In the genomic region with DNA sequence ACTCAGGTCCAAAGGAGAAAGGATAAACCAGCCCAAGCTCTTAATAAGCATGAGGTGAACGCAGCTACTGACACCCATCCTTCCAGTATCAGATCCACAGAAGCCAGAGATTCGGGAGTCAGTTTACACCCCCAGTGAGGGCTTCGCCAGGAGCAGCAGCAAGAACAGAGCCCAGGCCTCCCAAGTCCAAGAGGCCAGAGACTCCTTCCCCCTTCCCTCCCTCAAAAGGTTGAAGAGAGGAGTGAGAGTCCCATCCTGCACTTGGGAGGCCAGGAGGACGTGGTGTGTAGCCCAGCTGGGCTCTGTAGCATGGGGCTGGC, we compare ENCODE assay signal across 1 cellular context.
TF ChIP-seq lines count a peak whose summit lies in the region.

No MANE protein-coding gene starts in this region.

TF ChIP-seq in HCT116, 20 proteins besides CTCF, POLR2A, EP300 and RAD21 (continued from another document):
- no peak for TF ChIP-seq EZH2 (IDR thresholded peaks at IDR 0.05)
- no peak for TF ChIP-seq SIN3A (IDR thresholded peaks at IDR 0.05; ENCODE audit: low read depth)
- TF ChIP-seq, protein P1, sequence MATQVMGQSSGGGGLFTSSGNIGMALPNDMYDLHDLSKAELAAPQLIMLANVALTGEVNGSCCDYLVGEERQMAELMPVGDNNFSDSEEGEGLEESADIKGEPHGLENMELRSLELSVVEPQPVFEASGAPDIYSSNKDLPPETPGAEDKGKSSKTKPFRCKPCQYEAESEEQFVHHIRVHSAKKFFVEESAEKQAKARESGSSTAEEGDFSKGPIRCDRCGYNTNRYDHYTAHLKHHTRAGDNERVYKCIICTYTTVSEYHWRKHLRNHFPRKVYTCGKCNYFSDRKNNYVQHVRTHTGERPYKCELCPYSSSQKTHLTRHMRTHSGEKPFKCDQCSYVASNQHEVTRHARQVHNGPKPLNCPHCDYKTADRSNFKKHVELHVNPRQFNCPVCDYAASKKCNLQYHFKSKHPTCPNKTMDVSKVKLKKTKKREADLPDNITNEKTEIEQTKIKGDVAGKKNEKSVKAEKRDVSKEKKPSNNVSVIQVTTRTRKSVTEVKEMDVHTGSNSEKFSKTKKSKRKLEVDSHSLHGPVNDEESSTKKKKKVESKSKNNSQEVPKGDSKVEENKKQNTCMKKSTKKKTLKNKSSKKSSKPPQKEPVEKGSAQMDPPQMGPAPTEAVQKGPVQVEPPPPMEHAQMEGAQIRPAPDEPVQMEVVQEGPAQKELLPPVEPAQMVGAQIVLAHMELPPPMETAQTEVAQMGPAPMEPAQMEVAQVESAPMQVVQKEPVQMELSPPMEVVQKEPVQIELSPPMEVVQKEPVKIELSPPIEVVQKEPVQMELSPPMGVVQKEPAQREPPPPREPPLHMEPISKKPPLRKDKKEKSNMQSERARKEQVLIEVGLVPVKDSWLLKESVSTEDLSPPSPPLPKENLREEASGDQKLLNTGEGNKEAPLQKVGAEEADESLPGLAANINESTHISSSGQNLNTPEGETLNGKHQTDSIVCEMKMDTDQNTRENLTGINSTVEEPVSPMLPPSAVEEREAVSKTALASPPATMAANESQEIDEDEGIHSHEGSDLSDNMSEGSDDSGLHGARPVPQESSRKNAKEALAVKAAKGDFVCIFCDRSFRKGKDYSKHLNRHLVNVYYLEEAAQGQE (IDR thresholded peaks at IDR 0.05; ENCODE audit: low read depth), result no peak
- TF ChIP-seq ZFX (IDR thresholded peaks at IDR 0.05), result no peak
- TF ChIP-seq TCF7L2 (IDR thresholded peaks at IDR 0.05; ENCODE audit: borderline replicate concordance, extremely low read depth, insufficient read depth, insufficient read length), result no peak
- no peak for TF ChIP-seq ELF1 (IDR thresholded peaks at IDR 0.05; ENCODE audit: borderline replicate concordance, low read depth)
- TF ChIP-seq YY1 (IDR thresholded peaks at IDR 0.05; ENCODE audit: extremely low read depth, insufficient replicate concordance, low read depth, low read length), result no peak
- TF ChIP-seq, protein P2, sequence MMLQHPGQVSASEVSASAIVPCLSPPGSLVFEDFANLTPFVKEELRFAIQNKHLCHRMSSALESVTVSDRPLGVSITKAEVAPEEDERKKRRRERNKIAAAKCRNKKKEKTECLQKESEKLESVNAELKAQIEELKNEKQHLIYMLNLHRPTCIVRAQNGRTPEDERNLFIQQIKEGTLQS (IDR thresholded peaks at IDR 0.05), result no peak
- no peak for TF ChIP-seq CEBPB (IDR thresholded peaks at IDR 0.05; ENCODE audit: low read depth)
- no peak for TF ChIP-seq POLR2AphosphoS5 (IDR thresholded peaks at IDR 0.05; ENCODE audit: low read depth, low read length)
- TF ChIP-seq SP1 (IDR thresholded peaks at IDR 0.05; ENCODE audit: low read depth), result no peak
- TF ChIP-seq FOSL1 (IDR thresholded peaks at IDR 0.05; ENCODE audit: low read depth), result no peak
- TF ChIP-seq CBX3 (IDR thresholded peaks at IDR 0.05; ENCODE audit: low read depth), result no peak
- TF ChIP-seq EZH2phosphoT487 (IDR thresholded peaks at IDR 0.05; ENCODE audit: borderline replicate concordance), result no peak
- no peak for TF ChIP-seq JUND (IDR thresholded peaks at IDR 0.05)
